Comparison of ENCODE assay signal across 1 cellular context in the genomic region with DNA sequence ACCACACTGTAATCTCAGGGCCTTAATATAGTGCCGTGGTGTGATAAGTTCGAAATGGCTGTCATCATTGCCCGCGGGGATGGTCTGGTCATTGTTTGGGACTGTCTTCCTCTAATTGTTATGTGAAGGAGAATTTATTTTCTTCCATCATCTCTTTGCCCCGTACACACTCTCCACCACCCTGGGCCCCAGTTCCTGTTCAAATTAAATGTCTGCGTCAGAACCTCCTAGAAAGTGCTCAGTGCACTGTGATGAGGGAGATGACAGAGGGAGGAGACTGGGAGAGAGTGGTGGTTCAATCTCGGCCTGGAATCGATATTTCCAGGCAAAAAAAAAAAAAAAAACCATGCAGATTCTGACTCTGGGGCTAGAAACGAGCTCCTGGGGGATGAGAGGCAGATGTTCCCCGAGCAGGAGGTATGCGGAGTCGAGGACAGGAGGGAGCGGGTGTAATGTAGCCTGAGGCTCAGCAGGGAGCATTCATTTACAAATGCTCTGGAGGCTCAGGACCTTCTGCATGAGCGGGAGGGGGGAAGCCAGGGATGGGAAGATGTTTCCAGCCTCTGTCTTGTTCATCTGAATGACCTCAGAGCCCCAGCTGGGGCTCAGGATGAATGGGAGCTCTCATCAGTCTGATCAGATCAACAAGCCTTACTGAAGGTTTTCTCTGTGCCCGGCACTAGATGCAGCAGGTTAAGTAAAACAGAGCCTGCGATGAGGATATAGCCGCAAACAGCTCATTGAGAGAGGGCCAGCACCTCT.
A peak's percentile ranks its signal among the peaks of the same experiment; 100 is the strongest.
TF ChIP-seq lines count a peak whose summit lies in the region.

No MANE protein-coding gene starts in this region.

TF ChIP-seq in GM23338, 12 proteins besides CTCF, POLR2A, EP300 and RAD21:
- TF ChIP-seq, protein P1, sequence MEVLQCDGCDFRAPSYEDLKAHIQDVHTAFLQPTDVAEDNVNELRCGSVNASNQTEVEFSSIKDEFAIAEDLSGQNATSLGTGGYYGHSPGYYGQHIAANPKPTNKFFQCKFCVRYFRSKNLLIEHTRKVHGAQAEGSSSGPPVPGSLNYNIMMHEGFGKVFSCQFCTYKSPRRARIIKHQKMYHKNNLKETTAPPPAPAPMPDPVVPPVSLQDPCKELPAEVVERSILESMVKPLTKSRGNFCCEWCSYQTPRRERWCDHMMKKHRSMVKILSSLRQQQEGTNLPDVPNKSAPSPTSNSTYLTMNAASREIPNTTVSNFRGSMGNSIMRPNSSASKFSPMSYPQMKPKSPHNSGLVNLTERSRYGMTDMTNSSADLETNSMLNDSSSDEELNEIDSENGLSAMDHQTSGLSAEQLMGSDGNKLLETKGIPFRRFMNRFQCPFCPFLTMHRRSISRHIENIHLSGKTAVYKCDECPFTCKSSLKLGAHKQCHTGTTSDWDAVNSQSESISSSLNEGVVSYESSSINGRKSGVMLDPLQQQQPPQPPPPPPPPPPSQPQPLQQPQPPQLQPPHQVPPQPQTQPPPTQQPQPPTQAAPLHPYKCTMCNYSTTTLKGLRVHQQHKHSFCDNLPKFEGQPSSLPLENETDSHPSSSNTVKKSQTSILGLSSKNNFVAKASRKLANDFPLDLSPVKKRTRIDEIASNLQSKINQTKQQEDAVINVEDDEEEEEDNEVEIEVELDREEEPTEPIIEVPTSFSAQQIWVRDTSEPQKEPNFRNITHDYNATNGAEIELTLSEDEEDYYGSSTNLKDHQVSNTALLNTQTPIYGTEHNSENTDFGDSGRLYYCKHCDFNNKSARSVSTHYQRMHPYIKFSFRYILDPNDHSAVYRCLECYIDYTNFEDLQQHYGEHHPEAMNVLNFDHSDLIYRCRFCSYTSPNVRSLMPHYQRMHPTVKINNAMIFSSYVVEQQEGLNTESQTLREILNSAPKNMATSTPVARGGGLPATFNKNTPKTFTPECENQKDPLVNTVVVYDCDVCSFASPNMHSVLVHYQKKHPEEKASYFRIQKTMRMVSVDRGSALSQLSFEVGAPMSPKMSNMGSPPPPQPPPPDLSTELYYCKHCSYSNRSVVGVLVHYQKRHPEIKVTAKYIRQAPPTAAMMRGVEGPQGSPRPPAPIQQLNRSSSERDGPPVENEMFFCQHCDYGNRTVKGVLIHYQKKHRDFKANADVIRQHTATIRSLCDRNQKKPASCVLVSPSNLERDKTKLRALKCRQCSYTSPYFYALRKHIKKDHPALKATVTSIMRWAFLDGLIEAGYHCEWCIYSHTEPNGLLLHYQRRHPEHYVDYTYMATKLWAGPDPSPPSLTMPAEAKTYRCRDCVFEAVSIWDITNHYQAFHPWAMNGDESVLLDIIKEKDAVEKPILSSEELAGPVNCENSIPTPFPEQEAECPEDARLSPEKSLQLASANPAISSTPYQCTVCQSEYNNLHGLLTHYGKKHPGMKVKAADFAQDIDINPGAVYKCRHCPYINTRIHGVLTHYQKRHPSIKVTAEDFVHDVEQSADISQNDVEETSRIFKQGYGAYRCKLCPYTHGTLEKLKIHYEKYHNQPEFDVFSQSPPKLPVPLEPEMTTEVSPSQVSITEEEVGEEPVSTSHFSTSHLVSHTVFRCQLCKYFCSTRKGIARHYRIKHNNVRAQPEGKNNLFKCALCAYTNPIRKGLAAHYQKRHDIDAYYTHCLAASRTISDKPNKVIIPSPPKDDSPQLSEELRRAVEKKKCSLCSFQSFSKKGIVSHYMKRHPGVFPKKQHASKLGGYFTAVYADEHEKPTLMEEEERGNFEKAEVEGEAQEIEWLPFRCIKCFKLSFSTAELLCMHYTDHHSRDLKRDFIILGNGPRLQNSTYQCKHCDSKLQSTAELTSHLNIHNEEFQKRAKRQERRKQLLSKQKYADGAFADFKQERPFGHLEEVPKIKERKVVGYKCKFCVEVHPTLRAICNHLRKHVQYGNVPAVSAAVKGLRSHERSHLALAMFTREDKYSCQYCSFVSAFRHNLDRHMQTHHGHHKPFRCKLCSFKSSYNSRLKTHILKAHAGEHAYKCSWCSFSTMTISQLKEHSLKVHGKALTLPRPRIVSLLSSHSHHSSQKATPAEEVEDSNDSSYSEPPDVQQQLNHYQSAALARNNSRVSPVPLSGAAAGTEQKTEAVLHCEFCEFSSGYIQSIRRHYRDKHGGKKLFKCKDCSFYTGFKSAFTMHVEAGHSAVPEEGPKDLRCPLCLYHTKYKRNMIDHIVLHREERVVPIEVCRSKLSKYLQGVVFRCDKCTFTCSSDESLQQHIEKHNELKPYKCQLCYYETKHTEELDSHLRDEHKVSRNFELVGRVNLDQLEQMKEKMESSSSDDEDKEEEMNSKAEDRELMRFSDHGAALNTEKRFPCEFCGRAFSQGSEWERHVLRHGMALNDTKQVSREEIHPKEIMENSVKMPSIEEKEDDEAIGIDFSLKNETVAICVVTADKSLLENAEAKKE (CRISPR knock-in tag; IDR thresholded peaks at IDR 0.05), result peak; percentile 80
- TF ChIP-seq NANOG (IDR thresholded peaks at IDR 0.05; ENCODE audit: borderline replicate concordance) (no peak), POLR2AphosphoS5 (IDR thresholded peaks at IDR 0.05; ENCODE audit: low read depth) (no peak)
